16 cellular contexts compared by ENCODE assay signal in the genomic region with DNA sequence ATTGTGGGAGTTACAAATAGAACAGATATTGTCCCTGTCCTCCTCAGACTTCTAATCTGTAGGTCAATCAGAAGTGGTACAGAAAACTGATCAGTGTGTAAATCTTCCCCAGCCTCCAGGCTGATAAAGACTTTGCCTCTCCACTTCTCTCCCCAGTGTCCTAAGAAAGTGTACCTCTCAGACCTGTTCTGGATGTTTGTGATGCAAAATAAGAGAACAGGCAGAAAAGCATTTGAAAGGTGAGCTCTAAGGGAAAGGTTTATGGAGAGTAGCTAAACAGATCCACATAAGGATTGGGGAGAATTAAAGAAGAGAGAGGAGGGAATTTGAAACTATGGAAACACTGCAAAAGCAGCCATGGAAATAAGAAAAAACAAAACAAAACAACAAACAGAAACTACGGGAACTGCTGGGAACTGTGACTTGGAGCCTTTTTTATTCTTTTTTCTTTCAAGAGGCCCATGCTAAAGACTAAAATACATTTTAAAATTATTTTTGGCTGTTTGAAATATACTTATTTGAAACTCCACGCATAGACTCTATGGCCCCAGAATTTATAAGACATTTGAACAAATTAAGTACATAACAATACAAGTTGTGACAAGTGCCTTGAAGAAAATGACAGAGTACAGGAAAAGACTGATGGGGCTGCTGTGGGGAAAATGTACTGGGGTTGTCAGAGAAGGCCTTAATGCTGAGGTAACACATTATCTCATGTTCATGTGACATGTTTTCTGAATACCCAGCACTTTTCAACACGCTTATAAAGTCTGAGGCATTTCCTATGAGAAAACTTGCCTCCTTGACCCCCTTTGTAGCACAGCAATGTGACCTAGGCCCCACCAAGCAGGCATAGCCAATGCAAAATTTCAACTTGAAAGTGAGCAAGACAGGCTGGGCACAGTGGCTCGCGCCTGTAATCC. TPM values are rescaled to one million over a fixed set of nuclear protein-coding genes. Genes with fewer than 3 reads are reported as not detected.
DNase-seq lines count a peak whose midpoint lies in the region; ATAC-seq, FAIRE-seq and TF ChIP-seq lines count a peak whose summit lies in the region.
"Had no signal": no experiment of that assay in that cellular context is flagged by ENCODE, and none has a peak within 500 bp of the region (broad histone marks: within the 10 kb centered on the region; RNA-seq: fewer than 3 reads in every experiment).

No MANE protein-coding gene starts in this region.

- TF ChIP-seq RAD21 in A549 (conservative IDR thresholded peaks at IDR 0.05 in 1 of 2, IDR thresholded peaks at IDR 0.05 in 1 of 2): no peak

- no peak overlapping the region for H3K4me3 ChIP-seq in A549
- no peak overlapping the region for H3K4me3 ChIP-seq in muscle layer of duodenum (ENCODE audit: low read depth in 1 of 2, low read length in 2 of 2)
- no peak overlapping the region for H3K4me3 ChIP-seq in right lobe of liver
- H3K4me3 ChIP-seq: left lung had no signal

- DNase-seq in A549 (ENCODE audit: low read depth in 1 of 2, low spot score in 1 of 2) (no peak), HFFc6 (no peak), chondrocyte (ENCODE audit: low spot score) (no peak), SW 1271 (lab: John Stamatoyannopoulos, UW) (no peak), NCI-H2107 treated with DMSO at 0.1 percent for 48 hours (lab: John Stamatoyannopoulos, UW; ENCODE audit: unreplicated experiment) (no peak), right lobe of liver (no peak), cerebellar cortex (ENCODE audit: low spot score) (no peak)
- DNase-seq: activated naive CD4-positive, alpha-beta T cell treated with Interleukin-2 at 50 U/mL for 16 hours; AML-193; dermis blood vessel endothelial cell; left lung; NCI-H187; SHP77 treated with DMSO at 0.1 percent for 48 hours; stimulated activated CD4-positive, alpha-beta T cell treated with anti-CD3 and anti-CD28 coated beads, Interleukin-1b, Interleukin-23, amount 100 ng/mL, for 48 hours had no signal

- FAIRE-seq in A549 (lab: Jason Lieb, UNC): no peak

- CTCF ChIA-PET in A549 (lab: Yijun Ruan, JAX): no interaction called here

- WGBS in A549 (ENCODE audit: missing lambda C conversion rate): 93% methylated on average over 5 of the region's 5 CpGs
- 74% methylated on average over 5 of the region's 5 CpGs for WGBS in right lobe of liver (ENCODE audit: insufficient coverage, low coverage, low lambda C conversion rate, missing lambda C conversion rate)

- POLR2A ChIA-PET in A549 (lab: Yijun Ruan, JAX): no interaction called here

- H3K4me1 ChIP-seq in A549 (peaks cover 4% of the 10 kb centered on the region; the same call in 2 of the 3 replicates), muscle layer of duodenum (ENCODE audit: control insufficient read depth in 1 of 2, insufficient read depth in 2 of 2, low read length in 2 of 2) (peaks cover 6 to 12% of the 10 kb centered on the region in 2 donors), right lobe of liver (peaks cover 0 to 6% (median 0%) of the 10 kb centered on the region in 4 donors)

- peak overlapping the region; percentile 76 for H3K27ac Mint-ChIP-seq in HFFc6
- peak overlapping the region; percentile 28 for H3K27ac Mint-ChIP-seq in chondrocyte (ENCODE audit: unreplicated experiment)

- H3K27ac ChIP-seq in A549: no peak overlapping the region
- H3K27ac ChIP-seq in muscle layer of duodenum (ENCODE audit: low read length): peak overlapping the region; percentile 10
- H3K27ac ChIP-seq in right lobe of liver: peak overlapping the region in 1 of 3 donors; percentile 7
- H3K27ac ChIP-seq: KMS-11 had no signal

- H3K4me3 Mint-ChIP-seq in HFFc6: no peak overlapping the region
- H3K4me3 Mint-ChIP-seq in chondrocyte (ENCODE audit: unreplicated experiment): no peak overlapping the region

- ATAC-seq in A549 (no peak), right lobe of liver (no peak)
- ATAC-seq: left lung had no signal

- no peak for TF ChIP-seq EP300 in A549 (IDR thresholded peaks at IDR 0.05)

- H3K9me3 Mint-ChIP-seq in HFFc6 (no peaks in the 10 kb centered on the region), chondrocyte (ENCODE audit: low read depth) (no peaks in the 10 kb centered on the region)

- H3K27me3 Mint-ChIP-seq in HFFc6 (ENCODE audit: insufficient read depth) (no peaks in the 10 kb centered on the region), chondrocyte (ENCODE audit: low read depth) (no peaks in the 10 kb centered on the region)

- no peak overlapping the region for H3K4me2 ChIP-seq in A549
- H3K4me2 ChIP-seq: KMS-11 had no signal

- intact Hi-C loops in right lobe of liver (cut with DNase I): no loop called here

- H3K4me1 Mint-ChIP-seq in HFFc6 (ENCODE audit: low read depth) (peaks cover 40% of the 10 kb centered on the region), chondrocyte (ENCODE audit: low read depth) (peaks cover 38% of the 10 kb centered on the region)

- no peak for TF ChIP-seq POLR2A in A549 (IDR thresholded peaks at IDR 0.05; ENCODE audit: low read length)
- TF ChIP-seq POLR2A in right lobe of liver (IDR thresholded peaks at IDR 0.05): no peak

- peaks cover 8 to 11% of the 10 kb centered on the region in 2 donors for H3K36me3 ChIP-seq in muscle layer of duodenum (ENCODE audit: control insufficient read depth in 1 of 2, insufficient read depth in 2 of 2, low read length in 2 of 2)
- H3K36me3 ChIP-seq in right lobe of liver: no peaks in the 10 kb centered on the region

- TF ChIP-seq CTCF in A549 (IDR thresholded peaks at IDR 0.05): no peak
- TF ChIP-seq CTCF in HFFc6 (IDR thresholded peaks at IDR 0.05): no peak
- TF ChIP-seq CTCF in chondrocyte (IDR thresholded peaks at IDR 0.05): no peak
- TF ChIP-seq CTCF in right lobe of liver (IDR thresholded peaks at IDR 0.05): no peak

- H3K36me3 Mint-ChIP-seq in HFFc6 (ENCODE audit: low read depth) (peaks cover 5% of the 10 kb centered on the region; the same call in 1 of the 2 replicates), chondrocyte (ENCODE audit: low read depth) (peaks cover 26% of the 10 kb centered on the region)

- H3K27me3 ChIP-seq in muscle layer of duodenum (ENCODE audit: low read depth, low read length) (no peaks in the 10 kb centered on the region), right lobe of liver (no peaks in the 10 kb centered on the region)
- H3K27me3 ChIP-seq: left lung had no signal

- H3K9me3 ChIP-seq in A549: no peaks in the 10 kb centered on the region
- H3K9me3 ChIP-seq in muscle layer of duodenum (ENCODE audit: control insufficient read depth in 1 of 2, low read length in 2 of 2): no peaks in the 10 kb centered on the region
- no peaks in the 10 kb centered on the region for H3K9me3 ChIP-seq in right lobe of liver
- H3K9me3 ChIP-seq: left lung had no signal

TF ChIP-seq in A549, 52 proteins besides CTCF, POLR2A, EP300 and RAD21:
- peak; percentile 7 for TF ChIP-seq MAFK (IDR thresholded peaks at IDR 0.05; ENCODE audit: partially characterized antibody)
- TF ChIP-seq, protein P1, sequence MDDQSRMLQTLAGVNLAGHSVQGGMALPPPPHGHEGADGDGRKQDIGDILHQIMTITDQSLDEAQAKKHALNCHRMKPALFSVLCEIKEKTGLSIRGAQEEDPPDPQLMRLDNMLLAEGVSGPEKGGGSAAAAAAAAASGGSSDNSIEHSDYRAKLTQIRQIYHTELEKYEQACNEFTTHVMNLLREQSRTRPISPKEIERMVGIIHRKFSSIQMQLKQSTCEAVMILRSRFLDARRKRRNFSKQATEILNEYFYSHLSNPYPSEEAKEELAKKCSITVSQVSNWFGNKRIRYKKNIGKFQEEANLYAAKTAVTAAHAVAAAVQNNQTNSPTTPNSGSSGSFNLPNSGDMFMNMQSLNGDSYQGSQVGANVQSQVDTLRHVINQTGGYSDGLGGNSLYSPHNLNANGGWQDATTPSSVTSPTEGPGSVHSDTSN (IDR thresholded peaks at IDR 0.05): no peak

RNA-seq across cellular contexts. Expression of a gene that starts 51.2 kb away (rescaled TPM):
- polyA plus RNA-seq in A549 (2011; rRNA removed) (14.6 and 16.0 TPM in 2 replicates), A549 (2017; fragmentation: RNase III; extraction: RNeasy Plus Mini Kit Qiagen cat#74134 plus additional on column Dnase treatment) (8.2 to 9.5 TPM (median 8.6 TPM) in 3 replicates)
- polyA plus RNA-seq in A549 (2012; cell fraction: cytosol; rRNA removed): 5.4 and 6.3 TPM in 2 replicates
- polyA plus RNA-seq in A549 (2012; cell fraction: nucleus; rRNA removed): 10.1 and 15.6 TPM in 2 replicates
- 9.6 and 12.8 TPM in 2 replicates for polyA minus RNA-seq in A549 (2011; rRNA and poly(A)+ RNA removed)
- 10 to 100 TPM in 1 of 6 experiments, 1 to 10 TPM in 5; 7.7 to 12.3 (median 8.7) TPM for total RNA-seq in HFFc6 (2021; fragmentation: NEBNext Ultra II Directional; extraction: Animal tissue kit (Norgen Biotek cat#: 25700))
- total RNA-seq in chondrocyte (52.9 to 58.7 TPM (median 57.4 TPM) in 3 replicates), right lobe of liver (1 to 10 TPM in 5 of 6 experiments, under 1 TPM in 1; 0.59 to 3.6 (median 1.6) TPM)
